In the genomic region with DNA sequence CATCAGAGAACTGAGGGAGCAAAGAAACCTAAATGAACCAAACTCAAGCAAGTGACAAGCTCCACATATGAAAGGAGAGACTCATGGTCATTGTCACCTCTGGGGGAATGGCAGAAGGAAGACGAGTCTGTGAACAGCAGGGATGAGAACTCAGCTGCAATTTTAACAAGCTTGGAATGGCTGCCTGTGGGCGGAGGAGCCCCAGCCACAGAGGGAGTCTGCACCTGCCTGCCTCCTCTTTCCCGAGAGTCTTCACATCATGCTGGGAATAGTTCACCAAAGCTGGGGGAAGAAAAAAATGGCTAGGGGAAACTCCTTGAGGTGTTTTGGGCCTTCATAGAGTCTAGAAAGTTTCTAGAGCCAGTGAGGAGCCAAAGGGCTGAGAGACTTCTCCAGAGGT, we compare ENCODE assay signal across 1 cellular context.
TF ChIP-seq lines count a peak whose summit lies in the region.

No MANE protein-coding gene starts in this region.

TF ChIP-seq in K562, 482 proteins besides CTCF, POLR2A, EP300 and RAD21:
- TF ChIP-seq NR4A1 (CRISPR knock-in tag; IDR thresholded peaks at IDR 0.05) (no peak), NR4A1 (tag; IDR thresholded peaks at IDR 0.05) (no peak), MEF2D (tag; conservative IDR thresholded peaks at IDR 0.05; ENCODE audit: low read depth) (no peak), ZNF239 (CRISPR knock-in tag; IDR thresholded peaks at IDR 0.05) (no peak), CBX8 (IDR thresholded peaks at IDR 0.05; ENCODE audit: borderline replicate concordance, extremely low read depth, low read depth, low read length, poor library complexity, severe bottlenecking) (no peak), KLF13 (tag; IDR thresholded peaks at IDR 0.05; ENCODE audit: borderline replicate concordance, low read depth) (no peak), TEAD1 (CRISPR knock-in tag; IDR thresholded peaks at IDR 0.05) (no peak), ZNF668 (CRISPR knock-in tag; IDR thresholded peaks at IDR 0.05) (no peak), RBM22 (IDR thresholded peaks at IDR 0.05; ENCODE audit: low read depth, low read length, poor library complexity, severe bottlenecking) (no peak), HMG20A (CRISPR knock-in tag; conservative IDR thresholded peaks at IDR 0.05) (no peak), NCOA2 (IDR thresholded peaks at IDR 0.05; ENCODE audit: partially characterized antibody in 2 of 2) (no peak), SRF (CRISPR knock-in tag; IDR thresholded peaks at IDR 0.05) (no peak), SIN3A (IDR thresholded peaks at IDR 0.05; ENCODE audit: borderline replicate concordance in 2 of 2, control insufficient read depth in 1 of 2, low read depth in 2 of 2, low read length in 2 of 2) (no peak), MBD2 (IDR thresholded peaks at IDR 0.05; ENCODE audit: borderline replicate concordance, low read depth) (no peak)
- TF ChIP-seq, protein P1, sequence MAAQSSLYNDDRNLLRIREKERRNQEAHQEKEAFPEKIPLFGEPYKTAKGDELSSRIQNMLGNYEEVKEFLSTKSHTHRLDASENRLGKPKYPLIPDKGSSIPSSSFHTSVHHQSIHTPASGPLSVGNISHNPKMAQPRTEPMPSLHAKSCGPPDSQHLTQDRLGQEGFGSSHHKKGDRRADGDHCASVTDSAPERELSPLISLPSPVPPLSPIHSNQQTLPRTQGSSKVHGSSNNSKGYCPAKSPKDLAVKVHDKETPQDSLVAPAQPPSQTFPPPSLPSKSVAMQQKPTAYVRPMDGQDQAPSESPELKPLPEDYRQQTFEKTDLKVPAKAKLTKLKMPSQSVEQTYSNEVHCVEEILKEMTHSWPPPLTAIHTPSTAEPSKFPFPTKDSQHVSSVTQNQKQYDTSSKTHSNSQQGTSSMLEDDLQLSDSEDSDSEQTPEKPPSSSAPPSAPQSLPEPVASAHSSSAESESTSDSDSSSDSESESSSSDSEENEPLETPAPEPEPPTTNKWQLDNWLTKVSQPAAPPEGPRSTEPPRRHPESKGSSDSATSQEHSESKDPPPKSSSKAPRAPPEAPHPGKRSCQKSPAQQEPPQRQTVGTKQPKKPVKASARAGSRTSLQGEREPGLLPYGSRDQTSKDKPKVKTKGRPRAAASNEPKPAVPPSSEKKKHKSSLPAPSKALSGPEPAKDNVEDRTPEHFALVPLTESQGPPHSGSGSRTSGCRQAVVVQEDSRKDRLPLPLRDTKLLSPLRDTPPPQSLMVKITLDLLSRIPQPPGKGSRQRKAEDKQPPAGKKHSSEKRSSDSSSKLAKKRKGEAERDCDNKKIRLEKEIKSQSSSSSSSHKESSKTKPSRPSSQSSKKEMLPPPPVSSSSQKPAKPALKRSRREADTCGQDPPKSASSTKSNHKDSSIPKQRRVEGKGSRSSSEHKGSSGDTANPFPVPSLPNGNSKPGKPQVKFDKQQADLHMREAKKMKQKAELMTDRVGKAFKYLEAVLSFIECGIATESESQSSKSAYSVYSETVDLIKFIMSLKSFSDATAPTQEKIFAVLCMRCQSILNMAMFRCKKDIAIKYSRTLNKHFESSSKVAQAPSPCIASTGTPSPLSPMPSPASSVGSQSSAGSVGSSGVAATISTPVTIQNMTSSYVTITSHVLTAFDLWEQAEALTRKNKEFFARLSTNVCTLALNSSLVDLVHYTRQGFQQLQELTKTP (IDR thresholded peaks at IDR 0.05; ENCODE audit: low read depth in 1 of 2, partially characterized antibody in 2 of 2), result no peak
- TF ChIP-seq, protein P2, sequence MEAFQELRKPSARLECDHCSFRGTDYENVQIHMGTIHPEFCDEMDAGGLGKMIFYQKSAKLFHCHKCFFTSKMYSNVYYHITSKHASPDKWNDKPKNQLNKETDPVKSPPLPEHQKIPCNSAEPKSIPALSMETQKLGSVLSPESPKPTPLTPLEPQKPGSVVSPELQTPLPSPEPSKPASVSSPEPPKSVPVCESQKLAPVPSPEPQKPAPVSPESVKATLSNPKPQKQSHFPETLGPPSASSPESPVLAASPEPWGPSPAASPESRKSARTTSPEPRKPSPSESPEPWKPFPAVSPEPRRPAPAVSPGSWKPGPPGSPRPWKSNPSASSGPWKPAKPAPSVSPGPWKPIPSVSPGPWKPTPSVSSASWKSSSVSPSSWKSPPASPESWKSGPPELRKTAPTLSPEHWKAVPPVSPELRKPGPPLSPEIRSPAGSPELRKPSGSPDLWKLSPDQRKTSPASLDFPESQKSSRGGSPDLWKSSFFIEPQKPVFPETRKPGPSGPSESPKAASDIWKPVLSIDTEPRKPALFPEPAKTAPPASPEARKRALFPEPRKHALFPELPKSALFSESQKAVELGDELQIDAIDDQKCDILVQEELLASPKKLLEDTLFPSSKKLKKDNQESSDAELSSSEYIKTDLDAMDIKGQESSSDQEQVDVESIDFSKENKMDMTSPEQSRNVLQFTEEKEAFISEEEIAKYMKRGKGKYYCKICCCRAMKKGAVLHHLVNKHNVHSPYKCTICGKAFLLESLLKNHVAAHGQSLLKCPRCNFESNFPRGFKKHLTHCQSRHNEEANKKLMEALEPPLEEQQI (IDR thresholded peaks at IDR 0.05), result no peak
- TF ChIP-seq, protein P3, sequence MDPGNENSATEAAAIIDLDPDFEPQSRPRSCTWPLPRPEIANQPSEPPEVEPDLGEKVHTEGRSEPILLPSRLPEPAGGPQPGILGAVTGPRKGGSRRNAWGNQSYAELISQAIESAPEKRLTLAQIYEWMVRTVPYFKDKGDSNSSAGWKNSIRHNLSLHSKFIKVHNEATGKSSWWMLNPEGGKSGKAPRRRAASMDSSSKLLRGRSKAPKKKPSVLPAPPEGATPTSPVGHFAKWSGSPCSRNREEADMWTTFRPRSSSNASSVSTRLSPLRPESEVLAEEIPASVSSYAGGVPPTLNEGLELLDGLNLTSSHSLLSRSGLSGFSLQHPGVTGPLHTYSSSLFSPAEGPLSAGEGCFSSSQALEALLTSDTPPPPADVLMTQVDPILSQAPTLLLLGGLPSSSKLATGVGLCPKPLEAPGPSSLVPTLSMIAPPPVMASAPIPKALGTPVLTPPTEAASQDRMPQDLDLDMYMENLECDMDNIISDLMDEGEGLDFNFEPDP (CRISPR knock-in tag; IDR thresholded peaks at IDR 0.05), result no peak
TF ChIP-seq in K562: peak in this region for 0.
